Comparison of ENCODE assay signal across 23 cellular contexts in the genomic region with DNA sequence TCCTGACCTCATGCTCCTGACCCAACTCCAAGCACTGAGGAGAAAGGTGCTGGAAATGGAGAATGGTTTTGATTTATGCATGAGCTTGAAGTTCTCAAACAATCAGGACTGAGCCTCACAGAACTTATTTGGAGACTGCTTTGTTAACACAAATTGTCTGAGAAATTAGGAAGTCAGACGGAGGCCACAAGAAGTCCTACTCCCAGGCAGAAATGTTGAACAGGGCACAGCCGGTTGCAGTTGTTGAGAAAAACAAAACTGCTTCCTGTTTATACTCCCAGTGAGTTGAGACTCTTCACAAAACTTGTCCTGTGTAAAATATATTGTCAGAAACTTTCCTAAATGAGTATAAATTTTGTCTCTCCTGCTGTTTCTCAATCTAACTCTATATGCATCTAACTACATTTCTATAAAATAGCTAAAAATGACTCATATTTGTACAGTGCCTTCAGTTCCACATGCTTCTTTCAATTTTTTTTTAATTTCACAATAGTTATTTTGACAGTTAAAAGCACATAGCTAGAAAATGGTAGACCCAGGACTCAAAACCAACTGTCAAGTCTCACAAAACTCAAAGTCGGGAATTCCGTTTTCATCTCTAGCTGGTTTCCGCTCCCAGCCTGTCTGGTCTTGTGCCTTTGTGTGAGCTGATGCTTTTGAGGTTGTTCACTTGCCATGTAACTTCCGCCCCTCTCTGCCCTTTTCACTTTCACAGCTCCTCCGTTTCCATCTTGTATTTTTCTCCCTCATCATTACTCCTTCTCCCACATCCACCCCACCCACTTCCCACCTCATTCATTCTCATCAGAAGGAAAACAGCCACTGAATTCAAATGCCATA.
"Had no signal": no experiment of that assay in that cellular context is flagged by ENCODE, and none has a peak within 500 bp of the region (broad histone marks: within the 10 kb centered on the region; RNA-seq: fewer than 3 reads in every experiment).

No MANE protein-coding gene starts in this region.

- H3K36me3 Mint-ChIP-seq: activated CD4-positive, alpha-beta memory T cell treated with anti-CD3 and anti-CD28 coated beads for 36 hours; activated naive CD8-positive, alpha-beta T cell treated with anti-CD3 and anti-CD28 coated beads for 36 hours; type B pancreatic cell had no signal

- H3K4me3 ChIP-seq: breast epithelium, colonic mucosa, dorsolateral prefrontal cortex, left ventricle myocardium inferior, thoracic aorta, vagina had no signal

- H3K4me1 Mint-ChIP-seq: activated naive CD8-positive, alpha-beta T cell treated with anti-CD3 and anti-CD28 coated beads for 36 hours; central memory CD8-positive, alpha-beta T cell; T-helper 17 cell had no signal

- H3K9ac ChIP-seq: parathyroid adenoma had no signal

- H3K79me2 ChIP-seq: parathyroid adenoma had no signal

- H3K9me3 Mint-ChIP-seq: activated CD4-positive, alpha-beta memory T cell treated with anti-CD3 and anti-CD28 coated beads for 36 hours; activated naive CD8-positive, alpha-beta T cell treated with anti-CD3 and anti-CD28 coated beads for 36 hours; central memory CD8-positive, alpha-beta T cell; effector memory CD8-positive, alpha-beta T cell; natural killer cell treated with Interleukin-12 subunit alpha and Interleukin-12 subunit beta and Interleukin-15 and Interleukin-18, amount 100 ng/mL, for 72 hours had no signal

- H3K27ac ChIP-seq: breast epithelium, colonic mucosa, dorsolateral prefrontal cortex, left ventricle myocardium inferior, parathyroid adenoma, thoracic aorta, vagina had no signal

- H3K36me3 ChIP-seq: breast epithelium, colonic mucosa, left ventricle myocardium inferior, thoracic aorta, vagina had no signal

- DNase-seq: activated CD4-positive, alpha-beta memory T cell treated with anti-CD3 and anti-CD28 coated beads for 36 hours; activated CD4-positive, alpha-beta T cell treated with anti-CD3 and anti-CD28 coated beads for 4 hours; activated CD4-positive, CD25-positive, alpha-beta regulatory T cell; activated naive CD4-positive, alpha-beta T cell treated with Interleukin-2 at 50 U/mL for 16 hours; activated naive CD8-positive, alpha-beta T cell treated with anti-CD3 and anti-CD28 coated beads for 36 hours; activated T-cell treated with anti-CD3 and anti-CD28 coated beads, Interleukin-2, amount 50 U/mL, for 48 hours; colonic mucosa; dorsolateral prefrontal cortex; effector memory CD8-positive, alpha-beta T cell; kidney; left ventricle myocardium inferior; small intestine; stimulated activated CD4-positive, alpha-beta T cell treated with anti-CD3 and anti-CD28 coated beads, Interleukin-4, amount 100 ng/mL, for 1 hour; stimulated activated naive CD4-positive, alpha-beta T cell treated with Interleukin-2 at 50 U/mL for 16 hours; T-helper 17 cell had no signal

- H3K4me3 Mint-ChIP-seq: activated CD4-positive, alpha-beta memory T cell treated with anti-CD3 and anti-CD28 coated beads for 36 hours; activated naive CD8-positive, alpha-beta T cell treated with anti-CD3 and anti-CD28 coated beads for 36 hours; central memory CD8-positive, alpha-beta T cell; effector memory CD8-positive, alpha-beta T cell; natural killer cell treated with Interleukin-12 subunit alpha and Interleukin-12 subunit beta and Interleukin-15 and Interleukin-18, amount 100 ng/mL, for 72 hours; T-helper 17 cell; type B pancreatic cell had no signal

- FAIRE-seq: kidney, small intestine had no signal

- H3K27ac Mint-ChIP-seq: activated CD4-positive, alpha-beta memory T cell treated with anti-CD3 and anti-CD28 coated beads for 36 hours; activated naive CD8-positive, alpha-beta T cell treated with anti-CD3 and anti-CD28 coated beads for 36 hours; effector memory CD8-positive, alpha-beta T cell; T-helper 17 cell; type B pancreatic cell had no signal

- ATAC-seq: effector memory CD8-positive, alpha-beta T cell; sciatic nerve; T-helper 17 cell had no signal

- H3K27me3 ChIP-seq: breast epithelium, colonic mucosa, vagina had no signal

- H3K9me3 ChIP-seq: breast epithelium, colonic mucosa, left ventricle myocardium inferior, thoracic aorta, vagina had no signal

- H3K4me1 ChIP-seq: breast epithelium, colonic mucosa, left ventricle myocardium inferior, parathyroid adenoma, vagina had no signal

- H2AFZ ChIP-seq: parathyroid adenoma had no signal
